25 cellular contexts compared by ENCODE assay signal in the genomic region with DNA sequence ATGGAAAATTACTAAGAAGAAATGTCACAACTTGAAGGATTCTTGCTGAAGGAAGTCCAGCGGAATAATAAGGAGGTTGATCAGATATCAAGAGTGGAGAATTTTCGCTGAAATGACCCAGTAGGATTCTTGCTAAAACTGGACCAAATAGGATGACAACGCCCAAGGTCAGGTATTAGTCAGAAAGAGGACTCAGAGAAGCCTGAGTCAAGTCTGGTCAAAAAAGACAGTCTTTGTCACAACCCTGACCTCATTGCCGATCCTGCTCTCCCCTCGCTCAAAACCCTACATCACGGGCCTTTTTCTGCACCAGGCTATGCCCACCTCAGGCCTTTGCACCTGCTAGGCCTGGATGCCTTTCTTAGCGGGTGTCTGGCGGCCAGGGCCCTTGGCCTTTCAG.
"Had no signal": no experiment of that assay in that cellular context is flagged by ENCODE, and none has a peak within 500 bp of the region (broad histone marks: within the 10 kb centered on the region; RNA-seq: fewer than 3 reads in every experiment).

No MANE protein-coding gene starts in this region.

- DNase-seq: activated CD4-positive, alpha-beta T cell treated with anti-CD3 and anti-CD28 coated beads for 4 hours; activated CD8-positive, alpha-beta memory T cell treated with anti-CD3 and anti-CD28 coated beads, Interleukin-2, amount 50 U/mL, for 4 hours; activated CD8-positive, alpha-beta T cell treated with anti-CD3 and anti-CD28 coated beads for 36 hours; activated naive CD4-positive, alpha-beta T cell treated with anti-CD3 and anti-CD28 coated beads, Interleukin-2, amount 50 U/mL, for 16 hours; activated naive CD8-positive, alpha-beta T cell treated with anti-CD3 and anti-CD28 coated beads, Interleukin-2, amount 10 ng/mL, durations not matched to agents 7 days and 5 days; activated T-cell treated with anti-CD3 and anti-CD28 coated beads, Interleukin-2, amount 50 U/mL, for 1 hour; body of pancreas; MG63; MV-4-11; NCI-H1092 treated with DMSO at 0.1 percent for 48 hours; NCI-H1417 treated with DMSO at 0.1 percent for 48 hours; NCI-H1694; NCI-H2029; NCI-H2107; NCI-H2171 treated with DMSO at 0.1 percent for 48 hours; NCI-H226; NCI-H526; NCI-H82; RPMI8226; T-cell; T-helper 2 cell had no signal

- H3K4me3 ChIP-seq: ascending aorta, body of pancreas, MG63, SK-N-MC had no signal

- ATAC-seq: activated CD4-positive, CD25-positive, alpha-beta regulatory T cell treated with anti-CD3 and anti-CD28 coated beads, Interleukin-2, amount 50 U/mL, for 24 hours; activated CD8-positive, alpha-beta T cell treated with anti-CD3 and anti-CD28 coated beads for 36 hours; body of pancreas; Right ventricle myocardium inferior; T-cell had no signal
